In the genomic region with DNA sequence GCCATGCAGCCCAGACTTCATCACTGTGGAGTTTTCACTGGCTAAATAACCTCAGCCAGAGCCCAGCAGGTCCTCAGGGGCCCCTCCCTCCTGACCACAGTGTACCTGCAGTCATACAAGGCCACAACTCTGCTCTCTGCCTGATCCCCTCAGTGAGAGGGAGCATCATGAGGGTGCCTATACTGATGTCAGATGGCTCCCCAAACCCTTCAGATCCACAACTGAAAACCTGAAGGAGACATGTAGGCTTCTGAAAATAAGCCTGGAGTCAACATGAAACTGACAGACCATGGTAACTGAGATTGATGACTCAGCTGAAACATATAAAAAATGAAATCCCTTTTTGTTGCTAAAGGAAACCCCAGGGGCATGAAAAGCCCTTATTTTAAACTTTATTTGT, we compare ENCODE assay signal across 16 cellular contexts.
DNase-seq lines count a peak whose midpoint lies in the region; ATAC-seq, FAIRE-seq and TF ChIP-seq lines count a peak whose summit lies in the region.
"Had no signal": no experiment of that assay in that cellular context is flagged by ENCODE, and none has a peak within 500 bp of the region (broad histone marks: within the 10 kb centered on the region; RNA-seq: fewer than 3 reads in every experiment).

No MANE protein-coding gene starts in this region.

- no peak for TF ChIP-seq RAD21 in HepG2 (CRISPR knock-in tag; IDR thresholded peaks at IDR 0.05)

- TF ChIP-seq POLR2A in HepG2 (IDR thresholded peaks at IDR 0.05; ENCODE audit: insufficient read depth in 1 of 2, low read depth in 2 of 2, low read length in 2 of 2) (no peak), right lobe of liver (IDR thresholded peaks at IDR 0.05) (no peak)

- H3K36me3 Mint-ChIP-seq in activated T-helper 1 cell treated with anti-CD3 and anti-CD28 coated beads, Interleukin-12 subunit alpha, Interleukin-12 subunit beta, Interleukin-2, Interleukin-4 antibody, amounts not matched to agents 30 ng/mL and 10 ng/mL and 1 ng/mL, durations not matched to agents 14 hours and 24 hours and 36 hours (ENCODE audit: low read depth), result no peaks in the 10 kb centered on the region

- POLR2A ChIA-PET in HepG2 (lab: Yijun Ruan, JAX), result no interaction called here

- H3K4me1 ChIP-seq in HepG2 (ENCODE audit: insufficient read depth, low read length) (0 out of 2 replicates have a peak, but pooled peaks cover 7% of the 10 kb centered on the region), right lobe of liver (no peaks in the 10 kb centered on the region)
- H3K4me1 ChIP-seq: BE2C, gastrocnemius medialis, vagina had no signal

- TF ChIP-seq EP300 in HepG2 (IDR thresholded peaks at IDR 0.05; ENCODE audit: low read depth in 2 of 2, low read length in 2 of 2), result no peak
- no peak for TF ChIP-seq EP300 in HepG2 (CRISPR knock-in tag; IDR thresholded peaks at IDR 0.05; ENCODE audit: borderline replicate concordance)

- TF ChIP-seq CTCF in HepG2 (CRISPR knock-in tag; IDR thresholded peaks at IDR 0.05) (no peak), right lobe of liver (IDR thresholded peaks at IDR 0.05) (no peak)

- H3K79me2 ChIP-seq in HepG2 (ENCODE audit: insufficient read depth, low read length), result no peaks in the 10 kb centered on the region

- CTCF ChIA-PET in HepG2 (lab: Yijun Ruan, JAX; ENCODE audit: low intra/inter-chr PET ratio, low total read pairs), result no interaction called here

- ATAC-seq in HepG2, result no peak
- no peak for ATAC-seq in right lobe of liver
- peak; percentile 44 for ATAC-seq in GM21825 (IDR thresholded peaks at IDR 0.05; ENCODE audit: unreplicated experiment)
- ATAC-seq in HG03521 (IDR thresholded peaks at IDR 0.05; ENCODE audit: unreplicated experiment), result no peak
- ATAC-seq: gastrocnemius medialis had no signal

- no peaks in the 10 kb centered on the region for H4K20me1 ChIP-seq in HepG2 (ENCODE audit: insufficient read depth, low read length)

- H3K9me3 Mint-ChIP-seq in activated T-helper 1 cell treated with anti-CD3 and anti-CD28 coated beads, Interleukin-12 subunit alpha, Interleukin-12 subunit beta, Interleukin-2, Interleukin-4 antibody, amounts not matched to agents 30 ng/mL and 10 ng/mL and 1 ng/mL, durations not matched to agents 14 hours and 24 hours and 36 hours, result no peaks in the 10 kb centered on the region
- H3K9me3 Mint-ChIP-seq: stimulated activated naive CD8-positive, alpha-beta T cell treated with anti-CD3 and anti-CD28 coated beads, Interleukin-15, Interleukin-2, amounts not matched to agents 100 ng/mL and 50 ng/mL, for 24 hours had no signal

- no peak overlapping the region for H2AFZ ChIP-seq in HepG2 (ENCODE audit: low read length)

- H3K27me3 ChIP-seq in HepG2 (ENCODE audit: control insufficient read depth in 1 of 2, insufficient read depth in 2 of 2, low read length in 2 of 2) (no peaks in the 10 kb centered on the region), right lobe of liver (no peaks in the 10 kb centered on the region)
- H3K27me3 ChIP-seq: BE2C, gastrocnemius medialis, vagina had no signal

- peaks cover 14% of the 10 kb centered on the region for H3K4me1 Mint-ChIP-seq in activated T-helper 1 cell treated with anti-CD3 and anti-CD28 coated beads, Interleukin-12 subunit alpha, Interleukin-12 subunit beta, Interleukin-2, Interleukin-4 antibody, amounts not matched to agents 30 ng/mL and 10 ng/mL and 1 ng/mL, durations not matched to agents 14 hours and 24 hours and 36 hours (ENCODE audit: low read depth)

- no peak overlapping the region for H3K9ac ChIP-seq in HepG2 (ENCODE audit: insufficient read depth, low read depth, low read length)

- DNase-seq in HepG2 (ENCODE audit: low spot score) (no peak), right lobe of liver (no peak), hypothalamus (lab: John Stamatoyannopoulos, UW) (no peak), GM03348 (ENCODE audit: low spot score) (no peak)
- no peak for DNase-seq in activated T-helper 1 cell treated with anti-CD3 and anti-CD28 coated beads, Interleukin-12 subunit alpha, Interleukin-12 subunit beta, Interleukin-2, Interleukin-4 antibody, amounts not matched to agents 30 ng/mL and 10 ng/mL and 1 ng/mL, durations not matched to agents 14 hours and 24 hours and 36 hours (ENCODE audit: low spot score)
- DNase-seq in stimulated activated CD4-positive, alpha-beta T cell treated with anti-CD3 and anti-CD28 coated beads, TNF-alpha, amount 100 ng/mL, for 48 hours (ENCODE audit: low read depth in 3 of 3), result peak in 2 of 3 donors; percentile 7 to 15
- DNase-seq: BE2C, gastrocnemius medialis, H7, KG1, NCI-H1105 treated with DMSO at 0.1 percent for 48 hours, SHP77 treated with DMSO at 0.1 percent for 48 hours had no signal

- H3K27me3 Mint-ChIP-seq in activated T-helper 1 cell treated with anti-CD3 and anti-CD28 coated beads, Interleukin-12 subunit alpha, Interleukin-12 subunit beta, Interleukin-2, Interleukin-4 antibody, amounts not matched to agents 30 ng/mL and 10 ng/mL and 1 ng/mL, durations not matched to agents 14 hours and 24 hours and 36 hours (ENCODE audit: insufficient read depth), result peaks cover 16% of the 10 kb centered on the region

- H3K9me3 ChIP-seq in HepG2 (ENCODE audit: low read length), result no peaks in the 10 kb centered on the region
- H3K9me3 ChIP-seq in right lobe of liver, result no peaks in the 10 kb centered on the region
- H3K9me3 ChIP-seq: BE2C, gastrocnemius medialis, vagina had no signal

- H3K4me3 Mint-ChIP-seq in activated T-helper 1 cell treated with anti-CD3 and anti-CD28 coated beads, Interleukin-12 subunit alpha, Interleukin-12 subunit beta, Interleukin-2, Interleukin-4 antibody, amounts not matched to agents 30 ng/mL and 10 ng/mL and 1 ng/mL, durations not matched to agents 14 hours and 24 hours and 36 hours, result no peak overlapping the region
- H3K4me3 Mint-ChIP-seq: stimulated activated naive CD8-positive, alpha-beta T cell treated with anti-CD3 and anti-CD28 coated beads, Interleukin-15, Interleukin-2, amounts not matched to agents 100 ng/mL and 50 ng/mL, for 24 hours had no signal

- H3K4me2 ChIP-seq in HepG2 (ENCODE audit: low read depth, low read length), result no peak overlapping the region

- BruUV-seq in HepG2 (replicated peaks; lab: Mats Ljungman, UMichigan), result no TSS peak

- no peak for FAIRE-seq in HepG2 (lab: Jason Lieb, UNC)

- in situ Hi-C loops in HepG2 (cut with HindIII; ENCODE audit: extremely low pct_ligation_motif_present, low pct_unique_long_range_greater_than_20kb), result no loop called here

- H3K4me3 ChIP-seq in HepG2 (replicated peaks in 1 of 3; ENCODE audit: insufficient read depth in 1 of 3, low read depth in 2 of 3, low read length in 3 of 3), result no peak overlapping the region
- no peak overlapping the region for H3K4me3 ChIP-seq in right lobe of liver
- H3K4me3 ChIP-seq: gastrocnemius medialis, vagina had no signal

- H3K27ac Mint-ChIP-seq in activated T-helper 1 cell treated with anti-CD3 and anti-CD28 coated beads, Interleukin-12 subunit alpha, Interleukin-12 subunit beta, Interleukin-2, Interleukin-4 antibody, amounts not matched to agents 30 ng/mL and 10 ng/mL and 1 ng/mL, durations not matched to agents 14 hours and 24 hours and 36 hours, result peak overlapping the region; percentile 8

- H3K27ac ChIP-seq in HepG2 (ENCODE audit: extremely low read length, insufficient read depth, low read length), result no peak overlapping the region
- no peak overlapping the region for H3K27ac ChIP-seq in right lobe of liver
- H3K27ac ChIP-seq: gastrocnemius medialis, vagina had no signal

- intact Hi-C loops in HepG2 (cut with micrococcal nuclease; ENCODE audit: unreplicated experiment) (no loop called here), right lobe of liver (cut with DNase I) (no loop called here)
- intact Hi-C loops in activated T-helper 1 cell treated with anti-CD3 and anti-CD28 coated beads, Interleukin-12 subunit alpha, Interleukin-12 subunit beta, Interleukin-2, Interleukin-4 antibody, amounts not matched to agents 30 ng/mL and 10 ng/mL and 1 ng/mL, durations not matched to agents 14 hours and 24 hours and 36 hours (cut with micrococcal nuclease), result loop anchor here (2.0 kb wide), 1 partner anchor 467 kb away; no protein-coding TSS in a partner anchor

- H3K36me3 ChIP-seq in HepG2 (replicated peaks in 1 of 2; ENCODE audit: control insufficient read depth in 1 of 2, insufficient read depth in 2 of 2, low read length in 2 of 2), result no peaks in the 10 kb centered on the region
- H3K36me3 ChIP-seq in right lobe of liver, result no peaks in the 10 kb centered on the region
- H3K36me3 ChIP-seq: BE2C, gastrocnemius medialis, vagina had no signal

TF ChIP-seq in HepG2, 621 proteins besides CTCF, POLR2A, EP300 and RAD21:
- TF ChIP-seq MAFK (conservative IDR thresholded peaks at IDR 0.05 in 1 of 2, IDR thresholded peaks at IDR 0.05 in 1 of 2; ENCODE audit: low read length in 2 of 2) (peak; percentile 94 to 95), ZNF225 (CRISPR knock-in tag; IDR thresholded peaks at IDR 0.05) (no peak), MAFF (IDR thresholded peaks at IDR 0.05; ENCODE audit: low read depth, low read length) (peak; percentile 93), ZBTB1 (CRISPR knock-in tag; IDR thresholded peaks at IDR 0.05; ENCODE audit: borderline replicate concordance) (no peak)

Comparison
In these comparisons a context has a peak if more than half of its experiments do, and no peak if none do; other contexts are left out.
1. DNase-seq: peak in stimulated activated CD4-positive, alpha-beta T cell treated with anti-CD3 and anti-CD28 coated beads, TNF-alpha, amount 100 ng/mL, for 48 hours (2 of 3); none in HepG2 (single experiment), right lobe of liver (0 of 3), activated T-helper 1 cell treated with anti-CD3 and anti-CD28 coated beads, Interleukin-12 subunit alpha, Interleukin-12 subunit beta, Interleukin-2, Interleukin-4 antibody, amounts not matched to agents 30 ng/mL and 10 ng/mL and 1 ng/mL, durations not matched to agents 14 hours and 24 hours and 36 hours (single experiment), hypothalamus (0 of 51) and GM03348 (single experiment).